ENCODE assay signal across 1 cellular context in the genomic region with DNA sequence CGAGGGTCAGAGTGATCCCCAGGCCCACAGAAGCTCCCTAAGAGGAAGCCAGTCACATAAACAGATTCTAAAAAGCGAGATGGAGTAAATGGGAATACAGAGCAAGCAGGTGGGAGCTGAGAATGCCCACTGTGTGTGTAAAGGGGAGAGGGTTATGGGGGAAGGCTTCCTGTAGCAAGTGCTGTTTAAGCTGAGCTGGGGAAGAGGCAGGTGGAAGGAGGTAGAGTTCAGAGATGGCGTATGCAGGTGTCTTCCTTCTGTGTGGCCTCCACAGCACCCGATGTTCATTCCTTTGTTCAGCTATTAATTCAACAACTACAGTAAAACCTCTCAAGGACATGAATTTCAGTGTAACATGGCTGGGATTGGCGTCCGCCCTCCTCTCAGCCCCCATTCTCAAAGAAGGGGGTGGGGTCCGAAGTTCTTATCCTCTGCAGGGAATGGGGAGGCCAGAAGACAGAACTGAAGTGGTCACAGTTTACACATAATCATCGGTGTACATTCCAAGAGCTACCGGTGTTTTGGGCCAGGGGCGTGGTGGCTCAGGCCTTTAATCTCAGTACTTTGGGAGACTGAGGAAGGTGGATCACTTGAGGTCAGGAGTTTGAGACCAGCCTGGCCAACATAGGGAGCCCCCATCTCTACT.
TF ChIP-seq lines count a peak whose summit lies in the region.

No MANE protein-coding gene starts in this region.

TF ChIP-seq in H1, 55 proteins besides CTCF, POLR2A, EP300 and RAD21:
- no peak for TF ChIP-seq ZNF274 (IDR thresholded peaks at IDR 0.05; ENCODE audit: borderline replicate concordance, extremely low read depth, low read length)
- TF ChIP-seq SIRT6 (IDR thresholded peaks at IDR 0.05; ENCODE audit: low read length), result no peak
- no peak for TF ChIP-seq KDM1A (IDR thresholded peaks at IDR 0.05; ENCODE audit: borderline replicate concordance, low read length)
- TF ChIP-seq SIN3A (conservative IDR thresholded peaks at IDR 0.05 in 1 of 2, IDR thresholded peaks at IDR 0.05 in 1 of 2; ENCODE audit: low read depth in 1 of 2, low read length in 2 of 2), result no peak
- TF ChIP-seq NANOG (IDR thresholded peaks at IDR 0.05; ENCODE audit: insufficient read depth, low read depth, low read length, poor library complexity, severe bottlenecking), result no peak
- no peak for TF ChIP-seq GABPA (IDR thresholded peaks at IDR 0.05; ENCODE audit: borderline replicate concordance, insufficient read depth, low read length)
- no peak for TF ChIP-seq POLR2AphosphoS5 (IDR thresholded peaks at IDR 0.05; ENCODE audit: low read depth, low read length)
- TF ChIP-seq TCF12 (IDR thresholded peaks at IDR 0.05; ENCODE audit: low read depth, low read length), result no peak
- TF ChIP-seq, protein P1, sequence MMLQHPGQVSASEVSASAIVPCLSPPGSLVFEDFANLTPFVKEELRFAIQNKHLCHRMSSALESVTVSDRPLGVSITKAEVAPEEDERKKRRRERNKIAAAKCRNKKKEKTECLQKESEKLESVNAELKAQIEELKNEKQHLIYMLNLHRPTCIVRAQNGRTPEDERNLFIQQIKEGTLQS (IDR thresholded peaks at IDR 0.05; ENCODE audit: insufficient read depth, low read depth, low read length), result no peak
- TF ChIP-seq SRF (IDR thresholded peaks at IDR 0.05; ENCODE audit: low read depth, low read length), result no peak
- no peak for TF ChIP-seq TAF7 (optimal IDR thresholded peaks at IDR 0.05; ENCODE audit: borderline replicate concordance, low read depth, low read length)
- no peak for TF ChIP-seq SAP30 (IDR thresholded peaks at IDR 0.05; ENCODE audit: insufficient read depth, insufficient replicate concordance, low read length)
- TF ChIP-seq, protein P2, sequence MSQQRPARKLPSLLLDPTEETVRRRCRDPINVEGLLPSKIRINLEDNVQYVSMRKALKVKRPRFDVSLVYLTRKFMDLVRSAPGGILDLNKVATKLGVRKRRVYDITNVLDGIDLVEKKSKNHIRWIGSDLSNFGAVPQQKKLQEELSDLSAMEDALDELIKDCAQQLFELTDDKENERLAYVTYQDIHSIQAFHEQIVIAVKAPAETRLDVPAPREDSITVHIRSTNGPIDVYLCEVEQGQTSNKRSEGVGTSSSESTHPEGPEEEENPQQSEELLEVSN (IDR thresholded peaks at IDR 0.05), result no peak
- TF ChIP-seq EZH2 (IDR thresholded peaks at IDR 0.05; ENCODE audit: low read depth, low read length, severe bottlenecking), result no peak
- TF ChIP-seq CTBP2 (IDR thresholded peaks at IDR 0.05; ENCODE audit: borderline replicate concordance, insufficient read depth, insufficient read length, low read length), result no peak
